Comparison of ENCODE assay signal across 8 cellular contexts in genomic region chr5:171588046-171588445, GRCh38.
"Had no signal": no experiment of that assay in that cellular context is flagged by ENCODE, and none has a peak within 500 bp of the region (broad histone marks: within the 10 kb centered on the region; RNA-seq: fewer than 3 reads in every experiment).

No MANE protein-coding gene starts in this region.

- FAIRE-seq: HTR-8/SVneo, K562 had no signal

- H3K4me3 ChIP-seq: GM23248, HAP-1, K562 had no signal

- H3K27ac Mint-ChIP-seq: HFFc6 had no signal

- H3K36me3 ChIP-seq: HAP-1 had no signal

- H3K9me3 ChIP-seq: HAP-1 had no signal

- H3K4me3 Mint-ChIP-seq: HFFc6 had no signal

- H3K9me3 Mint-ChIP-seq: HFFc6 had no signal

- H3K4me1 ChIP-seq: HAP-1 had no signal

- DNase-seq: GM23248, GOT3, H7, HFFc6, IMR-90 had no signal

- H3K27ac ChIP-seq: GM23248 had no signal
